1 cellular context compared by ENCODE assay signal in the genomic region with DNA sequence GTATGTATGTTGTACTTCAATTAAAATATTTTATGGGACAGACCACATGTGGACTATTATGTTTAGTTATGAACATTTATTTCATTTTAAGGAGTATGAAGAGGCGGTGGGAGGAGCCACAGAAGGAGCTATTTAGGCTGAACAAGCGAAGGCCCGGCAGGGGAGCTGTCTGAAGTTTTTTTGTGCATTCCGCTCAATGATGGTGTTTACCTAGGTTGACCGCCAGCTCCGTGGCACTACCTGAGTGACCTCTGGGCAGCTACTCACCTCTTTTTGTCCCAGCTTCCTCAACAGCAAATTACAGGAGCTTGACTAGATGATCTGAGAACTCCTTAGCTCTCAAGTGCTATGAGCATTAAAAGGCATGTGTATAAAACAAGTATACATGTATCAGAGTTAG.
TF ChIP-seq lines count a peak whose summit lies in the region.

No MANE protein-coding gene starts in this region.

TF ChIP-seq in HepG2, 621 proteins besides CTCF, POLR2A, EP300 and RAD21 (continued from another document):
- TF ChIP-seq, protein P1, sequence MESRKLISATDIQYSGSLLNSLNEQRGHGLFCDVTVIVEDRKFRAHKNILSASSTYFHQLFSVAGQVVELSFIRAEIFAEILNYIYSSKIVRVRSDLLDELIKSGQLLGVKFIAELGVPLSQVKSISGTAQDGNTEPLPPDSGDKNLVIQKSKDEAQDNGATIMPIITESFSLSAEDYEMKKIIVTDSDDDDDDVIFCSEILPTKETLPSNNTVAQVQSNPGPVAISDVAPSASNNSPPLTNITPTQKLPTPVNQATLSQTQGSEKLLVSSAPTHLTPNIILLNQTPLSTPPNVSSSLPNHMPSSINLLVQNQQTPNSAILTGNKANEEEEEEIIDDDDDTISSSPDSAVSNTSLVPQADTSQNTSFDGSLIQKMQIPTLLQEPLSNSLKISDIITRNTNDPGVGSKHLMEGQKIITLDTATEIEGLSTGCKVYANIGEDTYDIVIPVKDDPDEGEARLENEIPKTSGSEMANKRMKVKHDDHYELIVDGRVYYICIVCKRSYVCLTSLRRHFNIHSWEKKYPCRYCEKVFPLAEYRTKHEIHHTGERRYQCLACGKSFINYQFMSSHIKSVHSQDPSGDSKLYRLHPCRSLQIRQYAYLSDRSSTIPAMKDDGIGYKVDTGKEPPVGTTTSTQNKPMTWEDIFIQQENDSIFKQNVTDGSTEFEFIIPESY (CRISPR knock-in tag; IDR thresholded peaks at IDR 0.05) = peak; percentile 82
TF ChIP-seq in HepG2: peak in this region for 1.
